ENCODE assay signal across 8 cellular contexts in the genomic region with DNA sequence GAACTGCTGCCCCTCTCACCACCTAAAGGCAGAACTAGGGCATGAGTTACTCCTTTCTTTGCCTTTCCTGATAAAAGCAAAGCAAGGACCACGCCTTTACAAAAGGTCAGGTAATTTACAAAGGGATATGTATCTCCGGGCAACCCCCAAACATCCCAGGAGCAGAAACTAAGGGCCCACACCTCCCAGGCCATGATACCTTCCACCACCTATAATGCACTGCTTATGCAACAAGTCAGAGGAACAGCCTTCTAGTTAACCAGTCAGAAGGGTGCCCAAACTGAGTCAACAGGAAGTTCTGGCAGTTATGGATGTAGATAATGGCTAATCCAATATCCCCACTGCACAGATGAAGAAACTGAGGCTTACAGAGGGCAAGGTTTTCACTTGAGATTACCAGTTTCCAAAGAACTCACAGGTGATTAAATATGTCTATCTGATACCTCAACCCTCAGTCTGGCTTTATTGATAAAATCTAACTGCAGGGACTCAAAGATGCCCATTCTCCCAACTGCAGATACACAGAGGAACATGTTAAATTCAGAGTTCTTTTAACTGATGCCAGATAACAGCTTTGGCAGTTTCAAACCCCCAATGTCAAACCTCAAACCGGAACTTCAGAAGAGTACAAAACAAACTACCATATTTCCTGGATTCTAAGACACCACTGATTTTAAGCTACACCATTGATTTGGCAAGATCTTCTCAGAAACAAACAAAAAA. TPM values are rescaled to one million over a fixed set of nuclear protein-coding genes. Genes with fewer than 3 reads are reported as not detected.
DNase-seq lines count a peak whose midpoint lies in the region; ATAC-seq and TF ChIP-seq lines count a peak whose summit lies in the region.

No MANE protein-coding gene starts in this region.

- H3K4me3 ChIP-seq in heart right ventricle: peak overlapping the region in 3 of 10 donors; percentile 3 to 26 (median 7)
- peak overlapping the region; percentile 19 for H3K4me3 ChIP-seq in lower lobe of right lung
- no peak overlapping the region for H3K4me3 ChIP-seq in urinary bladder (ENCODE audit: low read depth, low read length)
- H3K4me3 ChIP-seq in lower leg skin (ENCODE audit: low read depth, poor library complexity, severe bottlenecking): no peak overlapping the region
- no peak overlapping the region for H3K4me3 ChIP-seq in A673 (ENCODE audit: low read depth, low read length, poor library complexity, severe bottlenecking)

- TF ChIP-seq POLR2A in lower leg skin (IDR thresholded peaks at IDR 0.05): no peak

- H3K27ac Mint-ChIP-seq in activated naive CD8-positive, alpha-beta T cell: peak overlapping the region; percentile 87

- no peaks in the 10 kb centered on the region for H3K9me3 ChIP-seq in heart right ventricle
- no peaks in the 10 kb centered on the region for H3K9me3 ChIP-seq in lower lobe of right lung
- H3K9me3 ChIP-seq in A673 (ENCODE audit: low read depth, low read length, poor library complexity, severe bottlenecking): no peaks in the 10 kb centered on the region

- CTCF ChIA-PET in A673 (lab: Charles Lee): no interaction called here

- no peaks in the 10 kb centered on the region for H3K36me3 Mint-ChIP-seq in activated naive CD8-positive, alpha-beta T cell

- H3K27me3 Mint-ChIP-seq in activated naive CD8-positive, alpha-beta T cell: no peaks in the 10 kb centered on the region

- POLR2A ChIA-PET in A673 (lab: Charles Lee; ENCODE audit: low non-redundant PET): no interaction called here

- no peak for TF ChIP-seq CTCF in heart right ventricle (IDR thresholded peaks at IDR 0.05)
- no peak for TF ChIP-seq CTCF in lower lobe of right lung (IDR thresholded peaks at IDR 0.05)
- TF ChIP-seq CTCF in lower leg skin (IDR thresholded peaks at IDR 0.05): no peak
- TF ChIP-seq CTCF in A673 (conservative IDR thresholded peaks at IDR 0.05; ENCODE audit: low read depth, low read length): no peak

- H3K9me3 Mint-ChIP-seq in activated naive CD8-positive, alpha-beta T cell (ENCODE audit: low read depth): no peaks in the 10 kb centered on the region

- WGBS in heart right ventricle, 2 donors: 52 to 63% methylated on average over 3 of the region's 3 CpGs
- WGBS in urinary bladder: 54% methylated on average over 3 of the region's 3 CpGs
- 34 to 48% methylated on average over 3 of the region's 3 CpGs for WGBS in lower leg skin, 2 donors

- H3K36me3 ChIP-seq in heart right ventricle (peaks cover 0 to 25% (median 0%) of the 10 kb centered on the region in 9 donors), lower lobe of right lung (peaks cover 21% of the 10 kb centered on the region), urinary bladder (ENCODE audit: insufficient read depth) (no peaks in the 10 kb centered on the region), A673 (ENCODE audit: insufficient read depth, low read length, poor library complexity, severe bottlenecking) (no peaks in the 10 kb centered on the region)

- H3K4me1 ChIP-seq in heart right ventricle: peaks cover 47 to 100% (median 98%) of the 10 kb centered on the region in 9 donors
- peaks cover 100% of the 10 kb centered on the region for H3K4me1 ChIP-seq in lower lobe of right lung
- H3K4me1 ChIP-seq in urinary bladder (ENCODE audit: insufficient read depth): no peaks in the 10 kb centered on the region
- peaks cover 8% of the 10 kb centered on the region for H3K4me1 ChIP-seq in A673 (ENCODE audit: insufficient read depth, low read length, poor library complexity, severe bottlenecking)

- H3K27me3 ChIP-seq in heart right ventricle: no peaks in the 10 kb centered on the region
- H3K27me3 ChIP-seq in lower lobe of right lung (ENCODE audit: low read depth): no peaks in the 10 kb centered on the region
- no peaks in the 10 kb centered on the region for H3K27me3 ChIP-seq in A673 (replicated peaks; ENCODE audit: insufficient read depth, low read depth, low read length, poor library complexity)

- H3K4me3 Mint-ChIP-seq in activated naive CD8-positive, alpha-beta T cell: peak overlapping the region; percentile 60

- H3K4me1 Mint-ChIP-seq in activated naive CD8-positive, alpha-beta T cell (ENCODE audit: low read depth): peaks cover 98% of the 10 kb centered on the region

- intact Hi-C loops in heart right ventricle (cut with DNase I) (loop anchor here in 2 of 10 donors (2.0 kb wide), 3 partner anchors 15 to 21 kb away; a partner anchor contains a TSS), Right ventricle myocardium inferior (cut with DNase I) (loop anchor here (2.0 kb wide), 1 partner anchor 15 kb away; no protein-coding TSS in a partner anchor), lower lobe of right lung (cut with DNase I) (no loop called here), lower leg skin (cut with DNase I; ENCODE audit: low total_unique reads) (no loop called here), A673 (cut with micrococcal nuclease; ENCODE audit: unreplicated experiment) (no loop called here)

- no TSS peak for BruUV-seq in A673 (replicated peaks; lab: Mats Ljungman, UMichigan)

- peak overlapping the region; percentile 42 to 92 (median 80) for H3K27ac ChIP-seq in heart right ventricle
- H3K27ac ChIP-seq in lower lobe of right lung: peak overlapping the region; percentile 91
- peak overlapping the region; percentile 78 for H3K27ac ChIP-seq in urinary bladder (ENCODE audit: low read depth)
- no peak overlapping the region for H3K27ac ChIP-seq in A673 (ENCODE audit: low read depth, low read length, poor library complexity, severe bottlenecking)

- DNase-seq in heart right ventricle: no peak
- no peak for DNase-seq in Right ventricle myocardium inferior (ENCODE audit: missing footprints)
- DNase-seq in lower lobe of right lung: no peak
- DNase-seq in lower leg skin (ENCODE audit: low spot score in 2 of 2): no peak
- no peak for DNase-seq in HuH-7 (ENCODE audit: low spot score)
- no peak for DNase-seq in A673 (ENCODE audit: low spot score)

- ATAC-seq in heart right ventricle (no peak), Right ventricle myocardium inferior (no peak), lower lobe of right lung (no peak)

RNA-seq across cellular contexts. Expression of a gene that starts 16.8 kb away (rescaled TPM):
- 1 to 10 TPM; 2.8 to 7.9 (median 5.4) TPM for total RNA-seq in heart right ventricle
- 10 to 100 TPM; 13.9 to 14.7 TPM for polyA plus RNA-seq in heart right ventricle
- 8.2 TPM for total RNA-seq in Right ventricle myocardium inferior
- total RNA-seq in lower lobe of right lung: 16.2 TPM
- 7.5 TPM for total RNA-seq in urinary bladder
- 21.7 TPM for polyA plus RNA-seq in urinary bladder
- 10 to 100 TPM; 16.3 to 38.1 (median 22.6) TPM for total RNA-seq in lower leg skin
- total RNA-seq in A673 (2021): 2.0 and 5.5 TPM in 2 replicates

RNA-seq across cellular contexts. Expression of a gene that starts 20.7 kb away (rescaled TPM):
- total RNA-seq in heart right ventricle (1 to 10 TPM; 3.2 to 7.5 (median 5.6) TPM), Right ventricle myocardium inferior (7.1 TPM), lower lobe of right lung (27.4 TPM), urinary bladder (8.4 TPM), lower leg skin (10 to 100 TPM; 64.8 to 80.1 (median 74.2) TPM), A673 (2021) (8.4 and 10.6 TPM in 2 replicates)
- polyA plus RNA-seq in heart right ventricle (1 to 10 TPM; 6.9 to 9.5 TPM), urinary bladder (31.7 TPM)

RNA-seq across cellular contexts. Expression of a gene that starts 39.4 kb away (rescaled TPM):
- total RNA-seq in heart right ventricle (1 to 10 TPM in 1 of 10 donors, under 1 TPM in 7, not detected in 2; 0.20 to 2.8 (median 0.44) TPM), Right ventricle myocardium inferior (0.19 TPM), lower lobe of right lung (1.1 TPM), urinary bladder (0.32 TPM), lower leg skin (under 1 TPM in 3 of 4 donors, not detected in 1; 0.27 to 0.34 (median 0.29) TPM), A673 (2021) (not detected in 2 replicates)
- polyA plus RNA-seq in heart right ventricle (under 1 TPM in 1 of 2 donors, not detected in 1; 0.22 TPM), urinary bladder (1.3 TPM)

RNA-seq across cellular contexts. Expression of a gene that starts 50.6 kb away (rescaled TPM):
- 100 to 1,000 TPM in 6 of 10 donors, 10 to 100 TPM in 4; 84.4 to 132 (median 111) TPM for total RNA-seq in heart right ventricle
- 10 to 100 TPM; 13.2 to 16.0 TPM for polyA plus RNA-seq in heart right ventricle
- 95.4 TPM for total RNA-seq in Right ventricle myocardium inferior
- total RNA-seq in lower lobe of right lung: 162 TPM
- 27.5 TPM for total RNA-seq in urinary bladder
- polyA plus RNA-seq in urinary bladder: 53.6 TPM
- 100 to 1,000 TPM in 2 of 4 donors, 10 to 100 TPM in 2; 72.4 to 169 (median 114) TPM for total RNA-seq in lower leg skin
- total RNA-seq in A673 (2021): 346 and 366 TPM in 2 replicates

RNA-seq across cellular contexts. Expression of a gene that starts 50.7 kb away (rescaled TPM):
- total RNA-seq in heart right ventricle (1 to 10 TPM in 3 of 10 donors, under 1 TPM in 7; 0.11 to 1.2 (median 0.85) TPM), Right ventricle myocardium inferior (0.46 TPM), lower lobe of right lung (5.2 TPM), urinary bladder (2.1 TPM), lower leg skin (1 to 10 TPM in 3 of 4 donors, under 1 TPM in 1; 0.17 to 4.5 (median 2.7) TPM), A673 (2021) (5.7 and 6.0 TPM in 2 replicates)
- polyA plus RNA-seq in heart right ventricle (1 to 10 TPM in 1 of 2 donors, under 1 TPM in 1; 0.88 to 1.2 TPM), urinary bladder (2.0 TPM)
